Comparison of ENCODE assay signal across 15 cellular contexts in the genomic region with DNA sequence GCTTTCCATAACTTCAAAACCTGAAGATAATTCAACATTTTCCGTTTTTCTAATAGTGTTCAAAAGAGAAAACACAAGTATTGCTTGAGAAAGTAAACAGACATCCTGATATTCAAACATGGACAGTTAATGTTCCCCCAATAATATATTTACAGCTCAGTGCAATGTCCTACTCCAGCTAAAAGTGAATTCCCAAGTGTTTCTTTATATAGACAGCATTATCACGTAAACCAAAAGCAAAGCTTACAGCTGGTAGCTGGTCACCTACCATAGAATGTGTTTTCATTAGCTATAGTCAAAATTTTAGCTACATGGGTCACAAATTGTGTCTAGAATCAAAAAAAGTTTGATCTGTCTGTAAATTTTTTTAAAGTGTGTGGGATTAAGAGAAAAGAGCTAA. TPM values are rescaled to one million over a fixed set of nuclear protein-coding genes. Genes with fewer than 3 reads are reported as not detected.
DNase-seq lines count a peak whose midpoint lies in the region; ATAC-seq, FAIRE-seq and TF ChIP-seq lines count a peak whose summit lies in the region.
"Had no signal": no experiment of that assay in that cellular context is flagged by ENCODE, and none has a peak within 500 bp of the region (broad histone marks: within the 10 kb centered on the region; RNA-seq: fewer than 3 reads in every experiment).

No MANE protein-coding gene starts in this region.

- H3K27me3 ChIP-seq in IMR-90 (ENCODE audit: control insufficient read depth, insufficient read depth, low read length) (no peaks in the 10 kb centered on the region), skeletal muscle tissue (ENCODE audit: control insufficient read depth in 3 of 3, insufficient read depth in 3 of 3, low read length in 3 of 3) (no peaks in the 10 kb centered on the region)

- no peak overlapping the region for H2AFZ ChIP-seq in IMR-90 (replicated peaks; ENCODE audit: low read length, poor library complexity)

- no peak for TF ChIP-seq POLR2A in IMR-90 (IDR thresholded peaks at IDR 0.05; ENCODE audit: low read depth, low read length)

- CTCF ChIA-PET in IMR-90 (lab: Yijun Ruan, JAX), result interaction anchor here (1.2 to 1.5 kb wide), 2 partner anchors 10 to 33 kb away, joined by 3 to 6 read pairs; no protein-coding TSS in a partner anchor

- H3K9ac ChIP-seq in IMR-90 (ENCODE audit: low read depth, low read length) (no peak overlapping the region), SK-N-MC (ENCODE audit: insufficient read length) (peak overlapping the region; percentile 61), skeletal muscle tissue (ENCODE audit: low read depth in 1 of 3, low read length in 3 of 3) (no peak overlapping the region)

- H3K27ac ChIP-seq in IMR-90 (ENCODE audit: insufficient read depth, low read length), result no peak overlapping the region
- H3K27ac ChIP-seq in SK-N-MC, result peak overlapping the region; percentile 82
- H3K27ac ChIP-seq in skeletal muscle tissue (ENCODE audit: low read depth, low read length), result peak overlapping the region; percentile 78

- H3K36me3 ChIP-seq in IMR-90 (ENCODE audit: control insufficient read depth, insufficient read depth, low read length), result peaks cover 4% of the 10 kb centered on the region
- H3K36me3 ChIP-seq in SK-N-MC (ENCODE audit: insufficient read depth, low read length), result peaks cover 18% of the 10 kb centered on the region
- peaks cover 0 to 2% (median 0%) of the 10 kb centered on the region in 3 donors for H3K36me3 ChIP-seq in skeletal muscle tissue (ENCODE audit: control insufficient read depth in 3 of 3, insufficient read depth in 3 of 3, low read length in 3 of 3)

- dilution Hi-C loops in IMR-90 (cut with HindIII; ENCODE audit: low sequenced_read_pairs, unreplicated experiment), result no loop called here

- POLR2A ChIA-PET in IMR-90 (lab: Charles Lee; ENCODE audit: unreplicated experiment), result interaction anchor here (0.6 kb wide), 2 partner anchors 19 to 35 kb away, joined by 4 to 8 read pairs; partner anchors contain the start of gene WLS

- TF ChIP-seq RAD21 in IMR-90 (IDR thresholded peaks at IDR 0.05; ENCODE audit: low read length), result no peak

- DNase-seq in IMR-90 (no peak), SK-N-MC (ENCODE audit: low read depth, low spot score) (no peak), HCEC 1CT (no peak), hypothalamus (lab: John Stamatoyannopoulos, UW) (no peak)
- DNase-seq in activated naive CD4-positive, alpha-beta T cell treated with anti-CD3 and anti-CD28 coated beads, Interleukin-2, amount 50 U/mL, for 16 hours, result no peak
- DNase-seq: activated CD4-positive, alpha-beta T cell treated with anti-CD3 and anti-CD28 coated beads, Interleukin-2, amount 50 U/mL, for 1 hour; CD8-positive, alpha-beta T cell; foreskin fibroblast; GF-D8; GOT3; natural killer cell; stimulated activated naive CD8-positive, alpha-beta T cell treated with anti-CD3 and anti-CD28 coated beads, Interleukin-15, amount 100 ng/mL, for 72 hours had no signal

- H4K8ac ChIP-seq in IMR-90 (ENCODE audit: low read depth in 2 of 2, low read length in 2 of 2), result no peak overlapping the region; a peak in 1 of 4 replicates

- no peaks in the 10 kb centered on the region for H3K9me3 ChIP-seq in IMR-90 (ENCODE audit: control insufficient read depth, insufficient read depth, low read length)
- no peaks in the 10 kb centered on the region for H3K9me3 ChIP-seq in SK-N-MC (ENCODE audit: low read depth, low read length)
- H3K9me3 ChIP-seq in skeletal muscle tissue (ENCODE audit: control insufficient read depth in 3 of 3, low read length in 3 of 3), result no peaks in the 10 kb centered on the region

- no peak overlapping the region for H3K56ac ChIP-seq in IMR-90 (ENCODE audit: extremely low read depth, insufficient read depth, low read length)

- no peak overlapping the region for H4K91ac ChIP-seq in IMR-90 (ENCODE audit: insufficient read depth, low read depth, low read length)

- no peak overlapping the region for H2BK20ac ChIP-seq in IMR-90 (ENCODE audit: low read depth, low read length)

- no peak overlapping the region; the same call in 1 of the 2 replicates for H3K23ac ChIP-seq in IMR-90 (ENCODE audit: low read depth, low read length)

- H2AK9ac ChIP-seq in IMR-90 (replicated peaks; ENCODE audit: low read depth, low read length, poor library complexity), result no peak overlapping the region

- peak; percentile 17 for FAIRE-seq in islet of Langerhans (lab: Jason Lieb, UNC)

- H2BK120ac ChIP-seq in IMR-90 (ENCODE audit: low read depth, low read length), result no peak overlapping the region

- H4K20me1 ChIP-seq in IMR-90 (ENCODE audit: insufficient read depth, low read length), result peaks cover 23% of the 10 kb centered on the region; the same call in 1 of the 2 replicates

- no peak overlapping the region for H2AK5ac ChIP-seq in IMR-90 (ENCODE audit: low read depth, low read length)

- no peak overlapping the region for H3K4ac ChIP-seq in IMR-90 (ENCODE audit: low read depth, low read length)

- H3K4me3 ChIP-seq in IMR-90 (ENCODE audit: insufficient read depth, low read depth, low read length) (no peak overlapping the region), SK-N-MC (peak overlapping the region; percentile 59), skeletal muscle tissue (ENCODE audit: low read length in 3 of 3) (no peak overlapping the region)

- no peak overlapping the region for H4K5ac ChIP-seq in IMR-90 (ENCODE audit: low read depth, low read length)

- ATAC-seq in IMR-90 (ENCODE audit: low read depth), result no peak
- ATAC-seq: CD8-positive, alpha-beta T cell; natural killer cell; stimulated activated naive CD8-positive, alpha-beta T cell treated with anti-CD3 and anti-CD28 coated beads, Interleukin-15, amount 100 ng/mL, for 72 hours had no signal

- H3K4me2 ChIP-seq in IMR-90 (ENCODE audit: low read depth, low read length), result no peak overlapping the region

- no peak overlapping the region for H3K14ac ChIP-seq in IMR-90 (replicated peaks; ENCODE audit: low read depth, low read length)

- H3K9me1 ChIP-seq in IMR-90 (ENCODE audit: insufficient read depth, low read length), result peaks cover 20% of the 10 kb centered on the region

- BruUV-seq in IMR-90 (replicated peaks; lab: Mats Ljungman, UMichigan), result no TSS peak

- H3K18ac ChIP-seq in IMR-90 (ENCODE audit: low read depth, low read length), result no peak overlapping the region; the same call in 1 of the 2 replicates

- no CpG with 5 or more reads among the region's 2 CpGs for WGBS in IMR-90 (ENCODE audit: extremely low coverage in 2 of 2, insufficient read length in 1 of 2), 2 experiments

- H3K4me1 ChIP-seq in IMR-90 (ENCODE audit: control insufficient read depth, insufficient read depth, low read length) (peaks cover 12% of the 10 kb centered on the region), skeletal muscle tissue (ENCODE audit: control insufficient read depth in 3 of 3, insufficient read depth in 3 of 3, low read length in 3 of 3) (peaks cover 5 to 19% (median 5%) of the 10 kb centered on the region in 3 donors)

- in situ Hi-C loops in IMR-90 (cut with MboI; ENCODE audit: low sequenced_read_pairs), result no loop called here

- no peak overlapping the region for H2BK15ac ChIP-seq in IMR-90 (ENCODE audit: low read depth, low read length)

- intact Hi-C loops in IMR-90 (cut with micrococcal nuclease), result no loop called here

- H2BK5ac ChIP-seq in IMR-90 (ENCODE audit: low read depth, low read length, poor library complexity, severe bottlenecking), result peak overlapping the region; percentile 23

- peaks cover 17 to 58% of the 10 kb centered on the region in 2 experiments; a peak in 3 of 4 replicates for H3K79me1 ChIP-seq in IMR-90 (ENCODE audit: low read depth in 1 of 2, low read length in 2 of 2)

- TF ChIP-seq CTCF in IMR-90 (conservative IDR thresholded peaks at IDR 0.05; ENCODE audit: low read depth, low read length), result no peak

TF ChIP-seq in IMR-90, 13 proteins besides CTCF, POLR2A, EP300 and RAD21:
- no peak for TF ChIP-seq CEBPB (IDR thresholded peaks at IDR 0.05; ENCODE audit: low read depth, low read length)
- TF ChIP-seq BHLHE40 (IDR thresholded peaks at IDR 0.05; ENCODE audit: low read depth, low read length), result no peak
- no peak for TF ChIP-seq SMC3 (IDR thresholded peaks at IDR 0.05; ENCODE audit: low read depth, low read length)
- TF ChIP-seq RCOR1 (IDR thresholded peaks at IDR 0.05; ENCODE audit: insufficient replicate concordance, low read length), result no peak
- no peak for TF ChIP-seq MXI1 (IDR thresholded peaks at IDR 0.05; ENCODE audit: borderline replicate concordance, low read depth, low read length)
- TF ChIP-seq ELK1 (IDR thresholded peaks at IDR 0.05; ENCODE audit: borderline replicate concordance, low read depth, low read length), result no peak
- no peak for TF ChIP-seq MAZ (IDR thresholded peaks at IDR 0.05; ENCODE audit: borderline replicate concordance, low read depth, low read length)
- TF ChIP-seq, protein P1, sequence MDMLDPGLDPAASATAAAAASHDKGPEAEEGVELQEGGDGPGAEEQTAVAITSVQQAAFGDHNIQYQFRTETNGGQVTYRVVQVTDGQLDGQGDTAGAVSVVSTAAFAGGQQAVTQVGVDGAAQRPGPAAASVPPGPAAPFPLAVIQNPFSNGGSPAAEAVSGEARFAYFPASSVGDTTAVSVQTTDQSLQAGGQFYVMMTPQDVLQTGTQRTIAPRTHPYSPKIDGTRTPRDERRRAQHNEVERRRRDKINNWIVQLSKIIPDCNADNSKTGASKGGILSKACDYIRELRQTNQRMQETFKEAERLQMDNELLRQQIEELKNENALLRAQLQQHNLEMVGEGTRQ (IDR thresholded peaks at IDR 0.05; ENCODE audit: low read depth, low read length), result no peak
- no peak for TF ChIP-seq CHD1 (IDR thresholded peaks at IDR 0.05; ENCODE audit: low read depth, low read length)
- TF ChIP-seq RFX5 (IDR thresholded peaks at IDR 0.05; ENCODE audit: low read depth, low read length), result no peak
- no peak for TF ChIP-seq FOS (IDR thresholded peaks at IDR 0.05; ENCODE audit: low read depth, low read length)
- TF ChIP-seq MAFK (IDR thresholded peaks at IDR 0.05; ENCODE audit: low read depth, low read length), result no peak
- no peak for TF ChIP-seq NFE2L2 (IDR thresholded peaks at IDR 0.05; ENCODE audit: low read depth, low read length)

RNA-seq across cellular contexts. Expression of gene WLS, which starts 34.9 kb away (rescaled TPM):
- total RNA-seq in IMR-90 (2012; rRNA removed) (139 and 157 TPM in 2 replicates), skeletal muscle tissue (68.9 TPM)
- 105 and 152 TPM in 2 replicates for polyA plus RNA-seq in IMR-90 (2012; rRNA removed)
- 50.8 and 60.3 TPM in 2 replicates for polyA plus RNA-seq in IMR-90 (2012; cell fraction: cytosol; rRNA removed)
- 47.7 and 165 TPM in 2 replicates for polyA plus RNA-seq in IMR-90 (2012; cell fraction: nucleus; rRNA removed; ENCODE audit: low replicate concordance)
- total RNA-seq: CD8-positive, alpha-beta T cell; T-helper 2 cell treated with Interferon-gamma antibody and Interleukin-4, amounts not matched to agents 100 ng/mL and 5 ng/mL, for 36 hours had no signal
